In genomic region chr9:136303066-136303824, GRCh38 we compare ENCODE assay signal across 1 cellular context.
TF ChIP-seq lines count a peak whose summit lies in the region.

No MANE protein-coding gene starts in this region.

TF ChIP-seq in H1, 55 proteins besides CTCF, POLR2A, EP300 and RAD21:
- TF ChIP-seq SUZ12 (IDR thresholded peaks at IDR 0.05; ENCODE audit: low read length) = no peak
- no peak for TF ChIP-seq SRF (IDR thresholded peaks at IDR 0.05; ENCODE audit: low read depth, low read length)
- TF ChIP-seq YY1 (IDR thresholded peaks at IDR 0.05; ENCODE audit: low read depth, low read length) = no peak
- TF ChIP-seq CREB1 (IDR thresholded peaks at IDR 0.05) = no peak
- TF ChIP-seq EGR1 (IDR thresholded peaks at IDR 0.05; ENCODE audit: borderline replicate concordance, low read depth, low read length) = no peak
- TF ChIP-seq TCF12 (IDR thresholded peaks at IDR 0.05; ENCODE audit: low read depth, low read length) = no peak
- TF ChIP-seq HDAC6 (IDR thresholded peaks at IDR 0.05; ENCODE audit: low read depth, low read length) = no peak
- TF ChIP-seq E2F6 (IDR thresholded peaks at IDR 0.05) = no peak
- TF ChIP-seq MAX (IDR thresholded peaks at IDR 0.05) = no peak
- no peak for TF ChIP-seq POU5F1 (IDR thresholded peaks at IDR 0.05; ENCODE audit: low read depth, low read length)
- no peak for TF ChIP-seq NANOG (IDR thresholded peaks at IDR 0.05; ENCODE audit: insufficient read depth, low read depth, low read length, poor library complexity, severe bottlenecking)
- no peak for TF ChIP-seq SP4 (IDR thresholded peaks at IDR 0.05; ENCODE audit: low read length)
- TF ChIP-seq RBBP5 (IDR thresholded peaks at IDR 0.05; ENCODE audit: borderline replicate concordance, low read depth, low read length) = no peak
- no peak for TF ChIP-seq EZH2 (IDR thresholded peaks at IDR 0.05; ENCODE audit: low read depth, low read length, severe bottlenecking)
- no peak for TF ChIP-seq SIX5 (IDR thresholded peaks at IDR 0.05; ENCODE audit: low read depth, low read length)
- no peak for TF ChIP-seq USF2 (IDR thresholded peaks at IDR 0.05; ENCODE audit: low read length)
TF ChIP-seq in H1: peak in this region for 0.
